29 cellular contexts compared by ENCODE assay signal in genomic region chr19:7793493-7793892, GRCh38. TPM values are rescaled to one million over a fixed set of nuclear protein-coding genes. Genes with fewer than 3 reads are reported as not detected.
"Had no signal": no experiment of that assay in that cellular context is flagged by ENCODE, and none has a peak within 500 bp of the region (broad histone marks: within the 10 kb centered on the region; RNA-seq: fewer than 3 reads in every experiment).

No MANE protein-coding gene starts in this region.

- H3K4me3 ChIP-seq: stomach, suprapubic skin, testis, thoracic aorta, thyroid gland, tibial artery, tibial nerve, transverse colon, upper lobe of left lung, upper lobe of right lung, uterus, vagina had no signal

- H3K27ac ChIP-seq: stomach, suprapubic skin, testis, thoracic aorta, thyroid gland, tibial artery, tibial nerve, transverse colon, upper lobe of left lung, upper lobe of right lung, uterus, vagina had no signal

- H3K4me3 Mint-ChIP-seq: stimulated activated effector memory CD8-positive, alpha-beta T cell treated with anti-CD3 and anti-CD28 coated beads, Interleukin-12 subunit alpha, Interleukin-12 subunit beta, amount 100 ng/mL, for 72 hours; stimulated activated memory B cell treated with anti-CD40 and anti-IgM and Interleukin-4, amounts not matched to agents 10 μg/mL and 1 μg/mL and 100 μg/mL, for 72 hours; stimulated activated naive B cell treated with anti-CD40 and anti-IgM and Interleukin-4, amounts not matched to agents 10 μg/mL and 1 μg/mL and 100 μg/mL, for 72 hours; stimulated activated naive CD8-positive, alpha-beta T cell treated with anti-CD3 and anti-CD28 coated beads, Interleukin-15, amount 100 ng/mL, for 72 hours; stimulated activated naive CD8-positive, alpha-beta T cell treated with anti-CD3 and anti-CD28 coated beads, Interleukin-15, Interleukin-2, amounts not matched to agents 100 ng/mL and 50 ng/mL, for 24 hours had no signal

- H3K36me3 Mint-ChIP-seq: stimulated activated effector memory CD8-positive, alpha-beta T cell treated with anti-CD3 and anti-CD28 coated beads, Interleukin-12 subunit alpha, Interleukin-12 subunit beta, amount 100 ng/mL, for 72 hours; stimulated activated memory B cell treated with anti-CD40 and anti-IgM and Interleukin-4, amounts not matched to agents 10 μg/mL and 1 μg/mL and 100 μg/mL, for 72 hours had no signal

- H3K9me3 Mint-ChIP-seq: stimulated activated naive CD8-positive, alpha-beta T cell treated with anti-CD3 and anti-CD28 coated beads, Interleukin-15, amount 100 ng/mL, for 72 hours; stimulated activated naive CD8-positive, alpha-beta T cell treated with anti-CD3 and anti-CD28 coated beads, Interleukin-15, Interleukin-2, amounts not matched to agents 100 ng/mL and 50 ng/mL, for 24 hours had no signal

- H3K27me3 ChIP-seq: testis, vagina had no signal

- H3K9me3 ChIP-seq: stomach, suprapubic skin, testis, thoracic aorta, thyroid gland, tibial artery, transverse colon, upper lobe of left lung, upper lobe of right lung, uterus, vagina had no signal

- ATAC-seq: stimulated activated effector memory CD8-positive, alpha-beta T cell treated with anti-CD3 and anti-CD28 coated beads, Interleukin-12 subunit alpha, Interleukin-12 subunit beta, amount 100 ng/mL, for 72 hours; stimulated activated memory B cell treated with anti-CD40 and anti-IgM and Interleukin-4, amounts not matched to agents 10 μg/mL and 1 μg/mL and 100 μg/mL, for 72 hours; stimulated activated naive B cell treated with anti-CD40 and anti-IgM and Interleukin-4, amounts not matched to agents 10 μg/mL and 1 μg/mL and 100 μg/mL, for 72 hours; stimulated activated naive CD8-positive, alpha-beta T cell treated with anti-CD3 and anti-CD28 coated beads, Interleukin-15, amount 100 ng/mL, for 72 hours; stimulated activated naive CD8-positive, alpha-beta T cell treated with anti-CD3 and anti-CD28 coated beads, Interleukin-15, Interleukin-2, amounts not matched to agents 100 U/mL and 50 U/mL, for 24 hours; upper lobe of right lung had no signal

- H3K36me3 ChIP-seq: stomach, suprapubic skin, thoracic aorta, thyroid gland, tibial artery, tibial nerve, transverse colon, upper lobe of left lung, upper lobe of right lung, uterus, vagina had no signal

- DNase-seq: stimulated activated CD4-positive, alpha-beta T cell treated with anti-CD3 and anti-CD28 coated beads, Interleukin-2, amount 100 ng/mL, for 48 hours; stimulated activated CD4-positive, alpha-beta T cell treated with anti-CD3 and anti-CD28 coated beads, Interleukin-4, amount 100 ng/mL, for 1 hour; stimulated activated CD4-positive, alpha-beta T cell treated with anti-CD3 and anti-CD28 coated beads, Interleukin-4, amount 100 ng/mL, for 24 hours; stimulated activated CD4-positive, alpha-beta T cell treated with anti-CD3 and anti-CD28 coated beads, Interleukin-4, amount 100 ng/mL, for 4 hours; stimulated activated CD8-positive, alpha-beta memory T cell treated with anti-CD3 and anti-CD28 coated beads, Interleukin-4, amount 100 ng/mL, for 48 hours; stimulated activated naive B cell treated with anti-CD40 and anti-IgM and Interleukin-4, amounts not matched to agents 10 μg/mL and 1 μg/mL and 100 μg/mL, for 72 hours; stimulated activated naive CD4-positive, alpha-beta T cell; stimulated activated naive CD4-positive, alpha-beta T cell treated with Interleukin-2 at 50 U/mL for 16 hours; stimulated activated naive CD8-positive, alpha-beta T cell treated with anti-CD3 and anti-CD28 coated beads, Interleukin-15, amount 100 ng/mL, for 72 hours; stimulated activated naive CD8-positive, alpha-beta T cell treated with anti-CD3 and anti-CD28 coated beads, Interleukin-15, Interleukin-2, amounts not matched to agents 100 U/mL and 50 U/mL, for 24 hours; stomach; testis; thyroid gland; tibial artery; transverse colon; upper lobe of left lung; upper lobe of right lung; uterus had no signal

- H3K27ac Mint-ChIP-seq: stimulated activated memory B cell treated with anti-CD40 and anti-IgM and Interleukin-4, amounts not matched to agents 10 μg/mL and 1 μg/mL and 100 μg/mL, for 72 hours; stimulated activated naive B cell treated with anti-CD40 and anti-IgM and Interleukin-4, amounts not matched to agents 10 μg/mL and 1 μg/mL and 100 μg/mL, for 72 hours; stimulated activated naive CD8-positive, alpha-beta T cell treated with anti-CD3 and anti-CD28 coated beads, Interleukin-15, amount 100 ng/mL, for 72 hours; stimulated activated naive CD8-positive, alpha-beta T cell treated with anti-CD3 and anti-CD28 coated beads, Interleukin-15, Interleukin-2, amounts not matched to agents 100 ng/mL and 50 ng/mL, for 24 hours had no signal

- H3K4me1 ChIP-seq: upper lobe of right lung, uterus had no signal

RNA-seq across cellular contexts. Expression of gene CLEC4M, which starts 30.4 kb away (rescaled TPM):
- total RNA-seq: subcutaneous adipose tissue, suprapubic skin, temporal lobe, thoracic aorta, ureter, urinary bladder, vagina had no signal
- polyA plus RNA-seq: stomach, urinary bladder had no signal
